ENCODE assay signal across 27 cellular contexts in the genomic region with DNA sequence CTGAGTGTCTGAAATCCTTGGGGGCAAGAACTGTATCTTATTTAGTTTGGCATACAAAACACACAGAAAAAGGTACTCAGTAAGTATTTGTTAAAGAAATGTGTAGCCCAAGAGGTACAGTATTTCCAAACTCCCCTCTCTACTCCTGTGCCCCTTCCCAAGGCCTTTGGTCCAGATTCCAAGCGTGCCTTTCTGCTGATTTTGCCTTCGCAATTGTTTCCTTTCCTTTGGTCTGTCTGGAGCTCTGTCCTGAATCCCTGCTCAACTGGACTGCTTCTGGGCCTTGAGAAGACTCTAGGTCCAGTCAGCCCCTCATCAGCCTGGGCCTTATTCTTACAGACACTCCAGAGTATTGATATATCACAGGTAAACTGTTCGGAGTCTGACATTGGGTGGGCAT.
"Had no signal": no experiment of that assay in that cellular context is flagged by ENCODE, and none has a peak within 500 bp of the region (broad histone marks: within the 10 kb centered on the region; RNA-seq: fewer than 3 reads in every experiment).

No MANE protein-coding gene starts in this region.

- H3K9me3 ChIP-seq: esophagus muscularis mucosa, left lung, transverse colon had no signal

- ATAC-seq: activated T-helper 17 cell treated with anti-CD3 and anti-CD28 coated beads, Interleukin-2, amount 50 U/mL, for 72 hours; left lung; stimulated activated naive CD8-positive, alpha-beta T cell treated with anti-CD3 and anti-CD28 coated beads, Interleukin-15, Interleukin-2, amounts not matched to agents 100 U/mL and 50 U/mL, for 24 hours; WTC11 had no signal

- H3K27me3 ChIP-seq: esophagus muscularis mucosa, left lung, transverse colon had no signal

- H3K36me3 ChIP-seq: esophagus muscularis mucosa, left lung, transverse colon had no signal

- H3K27ac Mint-ChIP-seq: activated CD4-positive, alpha-beta memory T cell treated with anti-CD3 and anti-CD28 coated beads for 36 hours; activated naive CD8-positive, alpha-beta T cell treated with anti-CD3 and anti-CD28 coated beads, Interleukin-2, amount 10 ng/mL, durations not matched to agents 7 days and 5 days; activated T-helper 17 cell treated with anti-CD3 and anti-CD28 coated beads, Interleukin-2, amount 50 U/mL, for 72 hours; nephron progenitor cell; T-helper 2 cell treated with Interferon-gamma antibody and Interleukin-4, amounts not matched to agents 5 μg/mL and 100 μg/mL, for 36 hours; WTC11 had no signal

- H3K4me3 Mint-ChIP-seq: activated CD4-positive, alpha-beta memory T cell treated with anti-CD3 and anti-CD28 coated beads for 36 hours; activated naive CD8-positive, alpha-beta T cell treated with anti-CD3 and anti-CD28 coated beads, Interleukin-2, amount 10 ng/mL, durations not matched to agents 7 days and 5 days; activated T-helper 17 cell treated with anti-CD3 and anti-CD28 coated beads, Interleukin-2, amount 50 U/mL, for 72 hours; nephron progenitor cell; T-helper 2 cell treated with Interferon-gamma antibody and Interleukin-4, amounts not matched to agents 5 μg/mL and 100 μg/mL, for 36 hours; WTC11 had no signal

- FAIRE-seq: endothelial cell of umbilical vein, TTC549 had no signal

- H3K4me3 ChIP-seq: esophagus muscularis mucosa, left lung, transverse colon had no signal

- DNase-seq: activated CD4-positive, alpha-beta memory T cell treated with anti-CD3 and anti-CD28 coated beads for 36 hours; activated CD4-positive, alpha-beta T cell treated with anti-CD3 and anti-CD28 coated beads for 4 hours; activated naive CD4-positive, alpha-beta T cell treated with Interleukin-2 at 50 U/mL for 16 hours; activated naive CD8-positive, alpha-beta T cell treated with anti-CD3 and anti-CD28 coated beads, Interleukin-2, amount 10 ng/mL, durations not matched to agents 7 days and 5 days; anterior cingulate cortex; dermis blood vessel endothelial cell; effector memory CD4-positive, alpha-beta T cell; foreskin melanocyte; glutamatergic neuron; hippocampal formation; left lung; midbrain; nephron progenitor cell; nucleus accumbens; posterior cingulate gyrus; stimulated activated CD4-positive, alpha-beta T cell treated with anti-CD3 and anti-CD28 coated beads, Interleukin-12 subunit alpha, Interleukin-12 subunit beta, amount 100 ng/mL, for 4 hours; stimulated activated CD4-positive, alpha-beta T cell treated with anti-CD3 and anti-CD28 coated beads, Interleukin-2, amount 100 ng/mL, for 24 hours; stimulated activated naive CD8-positive, alpha-beta T cell treated with anti-CD3 and anti-CD28 coated beads, Interleukin-15, Interleukin-2, amounts not matched to agents 100 U/mL and 50 U/mL, for 24 hours; substantia nigra; SW 1271; transverse colon had no signal

- H3K36me3 Mint-ChIP-seq: activated CD4-positive, alpha-beta memory T cell treated with anti-CD3 and anti-CD28 coated beads for 36 hours; activated naive CD8-positive, alpha-beta T cell treated with anti-CD3 and anti-CD28 coated beads, Interleukin-2, amount 10 ng/mL, durations not matched to agents 7 days and 5 days; WTC11 had no signal

- H3K4me1 Mint-ChIP-seq: activated naive CD8-positive, alpha-beta T cell treated with anti-CD3 and anti-CD28 coated beads, Interleukin-2, amount 10 ng/mL, durations not matched to agents 7 days and 5 days; activated T-helper 17 cell treated with anti-CD3 and anti-CD28 coated beads, Interleukin-2, amount 50 U/mL, for 72 hours; nephron progenitor cell; WTC11 had no signal

- H3K27ac ChIP-seq: esophagus muscularis mucosa, left lung, transverse colon had no signal

- H3K9me3 Mint-ChIP-seq: activated CD4-positive, alpha-beta memory T cell treated with anti-CD3 and anti-CD28 coated beads for 36 hours; activated naive CD8-positive, alpha-beta T cell treated with anti-CD3 and anti-CD28 coated beads, Interleukin-2, amount 10 ng/mL, durations not matched to agents 7 days and 5 days; activated T-helper 17 cell treated with anti-CD3 and anti-CD28 coated beads, Interleukin-2, amount 50 U/mL, for 72 hours; T-helper 2 cell treated with Interferon-gamma antibody and Interleukin-4, amounts not matched to agents 5 μg/mL and 100 μg/mL, for 36 hours had no signal

- H3K4me1 ChIP-seq: esophagus muscularis mucosa, left lung, transverse colon had no signal
